9 cellular contexts compared by ENCODE assay signal in the genomic region with DNA sequence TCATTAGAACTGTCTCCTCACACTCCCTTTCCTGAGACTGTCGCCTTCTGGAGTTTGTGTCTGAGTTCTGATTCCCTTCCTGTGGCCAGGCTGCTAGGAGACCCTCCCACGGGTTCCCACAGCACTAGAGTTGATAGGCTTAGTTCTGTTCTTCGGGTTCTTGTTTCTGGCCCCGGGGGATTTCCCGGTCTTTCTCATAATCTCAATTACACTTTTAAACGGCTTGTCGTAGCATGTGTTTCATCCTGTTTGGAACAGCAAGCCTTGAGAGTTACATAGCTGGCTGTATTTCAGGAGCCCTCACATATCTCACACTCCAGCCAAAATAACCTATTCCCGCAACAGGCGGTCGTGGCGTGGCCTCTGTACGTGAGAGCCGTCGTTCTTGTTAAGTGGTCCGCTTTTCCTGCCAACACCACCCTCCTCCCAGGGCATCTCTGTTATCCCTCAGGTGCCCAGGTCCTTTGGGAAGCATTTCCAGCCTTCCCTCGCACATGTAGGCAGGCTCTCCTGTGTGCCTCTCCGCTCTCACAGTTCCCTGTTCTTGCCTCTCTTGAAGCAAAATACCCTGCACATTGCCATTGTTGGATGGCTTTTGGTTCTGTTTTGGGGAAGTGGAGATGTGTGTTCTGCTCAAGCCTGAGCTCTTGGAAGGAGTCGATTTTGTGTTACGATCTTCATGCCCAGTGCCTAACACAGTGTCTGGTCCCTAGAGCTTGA. TPM values are rescaled to one million over a fixed set of nuclear protein-coding genes. Genes with fewer than 3 reads are reported as not detected.
DNase-seq lines count a peak whose midpoint lies in the region; ATAC-seq and TF ChIP-seq lines count a peak whose summit lies in the region.
"Had no signal": no experiment of that assay in that cellular context is flagged by ENCODE, and none has a peak within 500 bp of the region (broad histone marks: within the 10 kb centered on the region; RNA-seq: fewer than 3 reads in every experiment).

No MANE protein-coding gene starts in this region.

- H3K27me3 ChIP-seq in Caco-2 (replicated peaks; ENCODE audit: control insufficient read depth, insufficient read depth, low read length), result no peaks in the 10 kb centered on the region
- H3K27me3 ChIP-seq: neural progenitor cell had no signal

- H3K4me3 Mint-ChIP-seq in CD14-positive monocyte (no peak overlapping the region), IgD-negative memory B cell (peak overlapping the region; percentile 34 to 61 (median 46)), nephron progenitor cell (no peak overlapping the region), Caco-2 (ENCODE audit: unreplicated experiment) (no peak overlapping the region)
- H3K4me3 Mint-ChIP-seq in central memory CD8-positive, alpha-beta T cell, result no peak overlapping the region
- H3K4me3 Mint-ChIP-seq: neural progenitor cell had no signal

- H3K36me3 ChIP-seq in Caco-2 (ENCODE audit: control insufficient read depth, insufficient read depth, low read length), result peaks cover 6% of the 10 kb centered on the region

- TF ChIP-seq CTCF in CD14-positive monocyte (IDR thresholded peaks at IDR 0.05) (no peak), nephron progenitor cell (IDR thresholded peaks at IDR 0.05) (no peak), Caco-2 (IDR thresholded peaks at IDR 0.05; ENCODE audit: insufficient read depth in 1 of 2, low read depth in 1 of 2, low read length in 1 of 2, severe bottlenecking in 1 of 2, unreplicated experiment in 1 of 2) (no peak)

- H3K27ac Mint-ChIP-seq in CD14-positive monocyte (peak overlapping the region; percentile 5 to 82 (median 71)), IgD-negative memory B cell (peak overlapping the region; percentile 89 to 99 (median 96)), nephron progenitor cell (peak overlapping the region; percentile 88), Caco-2 (ENCODE audit: unreplicated experiment) (no peak overlapping the region)
- peak overlapping the region; percentile 95 for H3K27ac Mint-ChIP-seq in central memory CD8-positive, alpha-beta T cell (ENCODE audit: low read depth)
- H3K27ac Mint-ChIP-seq: neural progenitor cell had no signal

- H3K4me3 ChIP-seq in Caco-2 (ENCODE audit: low read depth, low read length), result no peak overlapping the region
- H3K4me3 ChIP-seq: neural progenitor cell had no signal

- POLR2A ChIA-PET in Caco-2 (lab: Charles Lee), result no interaction called here

- H3K9me3 Mint-ChIP-seq in CD14-positive monocyte (no peaks in the 10 kb centered on the region), IgD-negative memory B cell (no peaks in the 10 kb centered on the region), nephron progenitor cell (no peaks in the 10 kb centered on the region), Caco-2 (ENCODE audit: unreplicated experiment) (no peaks in the 10 kb centered on the region)
- H3K9me3 Mint-ChIP-seq in central memory CD8-positive, alpha-beta T cell, result no peaks in the 10 kb centered on the region
- H3K9me3 Mint-ChIP-seq: neural progenitor cell had no signal

- ATAC-seq in central memory CD8-positive, alpha-beta T cell (replicated peaks; ENCODE audit: extremely low read depth, poor library complexity, severe bottlenecking), result peak; percentile 14
- no peak for ATAC-seq in HG02840 (IDR thresholded peaks at IDR 0.05; ENCODE audit: low FRiP score, unreplicated experiment)

- CTCF ChIA-PET in Caco-2 (lab: Charles Lee), result no interaction called here

- intact Hi-C loops in CD14-positive monocyte (cut with micrococcal nuclease), result no loop called here
- intact Hi-C loops in Caco-2 (cut with micrococcal nuclease; ENCODE audit: unreplicated experiment), result no loop called here

- H3K9me3 ChIP-seq in Caco-2, result no peaks in the 10 kb centered on the region

- H3K36me3 Mint-ChIP-seq in CD14-positive monocyte (peaks cover 56 to 78% of the 10 kb centered on the region in 2 donors), IgD-negative memory B cell (peaks cover 9% of the 10 kb centered on the region), nephron progenitor cell (ENCODE audit: low read depth) (peaks cover 78% of the 10 kb centered on the region), Caco-2 (ENCODE audit: insufficient read depth, unreplicated experiment) (peaks cover 93% of the 10 kb centered on the region)
- peaks cover 64% of the 10 kb centered on the region for H3K36me3 Mint-ChIP-seq in central memory CD8-positive, alpha-beta T cell (ENCODE audit: insufficient read depth)

- H3K4me1 Mint-ChIP-seq in CD14-positive monocyte, result peaks cover 40% of the 10 kb centered on the region
- H3K4me1 Mint-ChIP-seq in IgD-negative memory B cell, result peaks cover 37 to 47% (median 40%) of the 10 kb centered on the region in 3 donors
- peaks cover 18% of the 10 kb centered on the region for H3K4me1 Mint-ChIP-seq in central memory CD8-positive, alpha-beta T cell
- peaks cover 14% of the 10 kb centered on the region for H3K4me1 Mint-ChIP-seq in nephron progenitor cell
- H3K4me1 Mint-ChIP-seq in Caco-2 (ENCODE audit: low read depth, unreplicated experiment), result no peaks in the 10 kb centered on the region
- H3K4me1 Mint-ChIP-seq: neural progenitor cell had no signal

- DNase-seq in CD14-positive monocyte (ENCODE audit: low spot score) (no peak), nephron progenitor cell (no peak), NCI-H524 (lab: John Stamatoyannopoulos, UW) (no peak), occipital lobe (lab: John Stamatoyannopoulos, UW) (no peak), Caco-2 (no peak)
- no peak for DNase-seq in central memory CD8-positive, alpha-beta T cell (ENCODE audit: low spot score in 2 of 2)

- H3K27me3 Mint-ChIP-seq in CD14-positive monocyte (ENCODE audit: low read depth in 3 of 3) (no peaks in the 10 kb centered on the region), IgD-negative memory B cell (no peaks in the 10 kb centered on the region), nephron progenitor cell (ENCODE audit: low read depth, poor library complexity) (no peaks in the 10 kb centered on the region), Caco-2 (ENCODE audit: insufficient read depth, unreplicated experiment) (no peaks in the 10 kb centered on the region)
- no peaks in the 10 kb centered on the region for H3K27me3 Mint-ChIP-seq in central memory CD8-positive, alpha-beta T cell

- H3K4me1 ChIP-seq in Caco-2, result peaks cover 8% of the 10 kb centered on the region; the same call in 1 of the 2 replicates
- H3K4me1 ChIP-seq: neural progenitor cell had no signal

- no TSS peak for BruUV-seq in Caco-2 (replicated peaks; lab: Mats Ljungman, UMichigan)

RNA-seq across cellular contexts. Expression of a gene that starts 46.0 kb away (rescaled TPM):
- polyA plus RNA-seq in CD14-positive monocyte, result 10 to 100 TPM; 76.0 to 78.7 TPM
- polyA plus RNA-seq in IgD-negative memory B cell, result 104 TPM
- total RNA-seq in occipital lobe, result 105 TPM
- 190 and 199 TPM in 2 replicates for total RNA-seq in Caco-2 (2022)

RNA-seq across cellular contexts. Expression of a gene that starts 46.3 kb away (rescaled TPM):
- polyA plus RNA-seq in CD14-positive monocyte (10 to 100 TPM; 43.7 to 51.1 TPM), IgD-negative memory B cell (48.6 TPM)
- total RNA-seq in occipital lobe (22.0 TPM), Caco-2 (2022) (160 and 164 TPM in 2 replicates)

Comparison
In these comparisons a context has a peak if more than half of its experiments do, and no peak if none do; other contexts are left out.
1. H3K4me3 Mint-ChIP-seq: peak in IgD-negative memory B cell (4 of 4); none in CD14-positive monocyte (0 of 2), central memory CD8-positive, alpha-beta T cell (single experiment), nephron progenitor cell (single experiment) and Caco-2 (single experiment).